Comparison of ENCODE assay signal across 9 cellular contexts in genomic region chr4:15755321-15755750, GRCh38. TPM values are rescaled to one million over a fixed set of nuclear protein-coding genes. Genes with fewer than 3 reads are reported as not detected.
DNase-seq lines count a peak whose midpoint lies in the region; ATAC-seq and TF ChIP-seq lines count a peak whose summit lies in the region.
"Had no signal": no experiment of that assay in that cellular context is flagged by ENCODE, and none has a peak within 500 bp of the region (broad histone marks: within the 10 kb centered on the region; RNA-seq: fewer than 3 reads in every experiment).

No MANE protein-coding gene starts in this region.

- H3K36me3 ChIP-seq in smooth muscle cell (ENCODE audit: low read depth) (no peaks in the 10 kb centered on the region), tibial artery (no peaks in the 10 kb centered on the region)

- no peaks in the 10 kb centered on the region for H3F3A ChIP-seq in smooth muscle cell (ENCODE audit: low read depth)

- WGBS in smooth muscle cell (ENCODE audit: low lambda C conversion rate) = 42% methylated on average over 4 of the region's 4 CpGs

- intact Hi-C loops in tibial artery (cut with DNase I; ENCODE audit: low total_unique reads) = no loop called here

- no peak for TF ChIP-seq POLR2A in erythroblast (IDR thresholded peaks at IDR 0.05; ENCODE audit: low read length)

- H3K27ac ChIP-seq in smooth muscle cell (ENCODE audit: low read depth) (peak overlapping the region; percentile 21), tibial artery (no peak overlapping the region)

- H2AFZ ChIP-seq in smooth muscle cell (ENCODE audit: low read depth) = no peak overlapping the region

- H3K9ac ChIP-seq in smooth muscle cell (ENCODE audit: low read depth) = no peak overlapping the region

- H3K27me3 ChIP-seq in smooth muscle cell (ENCODE audit: low read depth) = no peaks in the 10 kb centered on the region
- no peaks in the 10 kb centered on the region for H3K27me3 ChIP-seq in tibial artery

- no peaks in the 10 kb centered on the region for H3K9me3 ChIP-seq in smooth muscle cell (replicated peaks; ENCODE audit: low read depth)
- H3K9me3 ChIP-seq in tibial artery = no peaks in the 10 kb centered on the region

- TF ChIP-seq CTCF in smooth muscle cell (IDR thresholded peaks at IDR 0.05; ENCODE audit: borderline replicate concordance, insufficient read depth, poor library complexity, severe bottlenecking) = no peak
- no peak for TF ChIP-seq CTCF in tibial artery (IDR thresholded peaks at IDR 0.05)

- H3K4me2 ChIP-seq in smooth muscle cell = peak overlapping the region; percentile 28

- peak; percentile 23 for ATAC-seq in GM19395 (IDR thresholded peaks at IDR 0.05; ENCODE audit: unreplicated experiment)

- DNase-seq in NCI-H226 (peak; percentile 76), smooth muscle cell (lab: John Stamatoyannopoulos, UW; ENCODE audit: unreplicated experiment) (no peak), Ammon's horn (ENCODE audit: low spot score) (no peak), erythroblast (lab: John Stamatoyannopoulos, UW) (no peak), middle frontal gyrus (ENCODE audit: extremely low spot score, low spot score) (no peak), tibial artery (no peak)
- DNase-seq in activated naive CD4-positive, alpha-beta T cell treated with anti-CD3 and anti-CD28 coated beads, Interleukin-2, amount 50 U/mL, for 16 hours = peak; percentile 67
- DNase-seq: activated B cell treated with CpG ODN at 0.5 μM for 24 hours had no signal

- H3K79me2 ChIP-seq in smooth muscle cell (ENCODE audit: low read depth) = no peaks in the 10 kb centered on the region

- H3K4me3 ChIP-seq in smooth muscle cell (no peak overlapping the region), tibial artery (no peak overlapping the region)

- no peaks in the 10 kb centered on the region for H3K4me1 ChIP-seq in smooth muscle cell (ENCODE audit: low read depth)
- H3K4me1 ChIP-seq in tibial artery = no peaks in the 10 kb centered on the region

- no peaks in the 10 kb centered on the region for H4K20me1 ChIP-seq in smooth muscle cell (ENCODE audit: low read depth)

RNA-seq across cellular contexts. Expression of gene CD38, which starts 22.8 kb away (rescaled TPM):
- not detected in 2 replicates for total RNA-seq in smooth muscle cell
- not detected in 2 replicates for polyA plus RNA-seq in smooth muscle cell

RNA-seq across cellular contexts. Expression of gene BST1, which starts 52.5 kb away (rescaled TPM):
- total RNA-seq in smooth muscle cell = 4.8 and 5.2 TPM in 2 replicates
- polyA plus RNA-seq in smooth muscle cell = 5.2 and 9.6 TPM in 2 replicates

Comparison
In these comparisons a context has a peak if more than half of its experiments do, and no peak if none do; other contexts are left out.
1. DNase-seq: peak in NCI-H226 (single experiment) and activated naive CD4-positive, alpha-beta T cell treated with anti-CD3 and anti-CD28 coated beads, Interleukin-2, amount 50 U/mL, for 16 hours (single experiment); none in smooth muscle cell (single experiment), Ammon's horn (single experiment), erythroblast (0 of 2), middle frontal gyrus (single experiment) and tibial artery (0 of 2).